In the genomic region with DNA sequence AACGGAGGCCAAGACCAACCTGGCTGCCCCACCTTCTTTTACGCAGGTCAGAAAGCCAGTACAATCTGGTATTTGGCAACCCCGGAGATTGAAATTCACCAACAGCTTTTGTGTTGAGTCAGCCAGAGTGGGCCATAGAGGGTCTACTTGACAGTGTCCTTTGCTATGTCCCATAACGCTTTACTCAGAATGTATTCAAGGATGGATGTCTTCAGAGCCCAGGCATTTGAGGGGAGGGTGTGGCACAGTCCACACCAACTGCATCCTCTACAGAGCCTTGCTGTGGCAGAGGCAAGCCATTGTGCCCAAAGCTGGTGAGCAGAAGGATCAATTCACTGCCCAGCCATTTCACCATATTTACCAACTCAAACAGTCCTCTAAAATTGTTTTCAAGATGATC, we compare ENCODE assay signal across 7 cellular contexts. TPM values are rescaled to one million over a fixed set of nuclear protein-coding genes. Genes with fewer than 3 reads are reported as not detected.
"Had no signal": no experiment of that assay in that cellular context is flagged by ENCODE, and none has a peak within 500 bp of the region (broad histone marks: within the 10 kb centered on the region; RNA-seq: fewer than 3 reads in every experiment).

No MANE protein-coding gene starts in this region.

- H3K4me3 ChIP-seq: K562 had no signal

- DNase-seq: GOT3, H7, HCEC 1CT, IMR-90 had no signal

- ATAC-seq: K562 had no signal

RNA-seq across cellular contexts. Expression of gene PLA1A, which starts 18.4 kb away (rescaled TPM):
- total RNA-seq: H7, HT-29, IMR-90, K562 had no signal
- polyA plus RNA-seq: IMR-90, K562 had no signal

RNA-seq across cellular contexts. Expression of gene ADPRH, which starts 36.8 kb away (rescaled TPM):
- total RNA-seq: H4 had no signal

RNA-seq across cellular contexts. Expression of gene POPDC2, which starts 44.3 kb away (rescaled TPM):
- total RNA-seq: K562 had no signal

RNA-seq across cellular contexts. Expression of gene CD80, which starts 56.6 kb away (rescaled TPM):
- total RNA-seq: H4, H7, HT-29, IMR-90 had no signal
- polyA plus RNA-seq: IMR-90 had no signal
